In the genomic region with DNA sequence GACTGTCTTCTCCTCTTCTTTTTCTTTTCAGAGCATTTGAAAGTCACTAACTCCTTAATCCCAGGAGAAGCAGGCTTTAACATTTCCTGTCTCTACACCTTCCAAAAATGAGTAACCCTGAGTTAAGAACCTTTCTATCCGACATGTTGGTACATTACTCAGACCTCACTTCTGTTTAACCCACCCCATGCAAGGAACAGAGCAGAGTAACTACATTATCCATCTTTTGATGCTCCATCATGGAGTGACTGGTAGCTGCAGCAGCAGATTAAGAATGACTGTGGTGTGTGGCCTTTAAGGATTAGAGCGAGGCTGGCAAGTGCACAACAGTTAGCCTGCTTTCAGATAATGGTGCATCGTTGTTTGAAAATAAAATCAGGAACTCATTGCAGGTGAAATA, we compare ENCODE assay signal across 1 cellular context.
TF ChIP-seq lines count a peak whose summit lies in the region.

No MANE protein-coding gene starts in this region.

TF ChIP-seq in endothelial cell of umbilical vein, 7 proteins besides CTCF, POLR2A, EP300 and RAD21 (continued from another document):
- TF ChIP-seq, protein P1, sequence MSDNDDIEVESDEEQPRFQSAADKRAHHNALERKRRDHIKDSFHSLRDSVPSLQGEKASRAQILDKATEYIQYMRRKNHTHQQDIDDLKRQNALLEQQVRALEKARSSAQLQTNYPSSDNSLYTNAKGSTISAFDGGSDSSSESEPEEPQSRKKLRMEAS (IDR thresholded peaks at IDR 0.05; ENCODE audit: insufficient read depth, insufficient read length) = no peak
- no peak for TF ChIP-seq GATA2 (IDR thresholded peaks at IDR 0.05; ENCODE audit: insufficient read depth, insufficient read length, low read depth, low read length)
- no peak for TF ChIP-seq JUN (IDR thresholded peaks at IDR 0.05; ENCODE audit: borderline replicate concordance, insufficient read depth, insufficient read length, low read depth)
